11 cellular contexts compared by ENCODE assay signal in genomic region chr13:41603917-41604316, GRCh38.
A peak's percentile ranks its signal among the peaks of the same experiment; 100 is the strongest.
DNase-seq lines count a peak whose midpoint lies in the region; ATAC-seq, FAIRE-seq and TF ChIP-seq lines count a peak whose summit lies in the region.
"Had no signal": no experiment of that assay in that cellular context is flagged by ENCODE, and none has a peak within 500 bp of the region (broad histone marks: within the 10 kb centered on the region; RNA-seq: fewer than 3 reads in every experiment).

No MANE protein-coding gene starts in this region.

- H3K27ac ChIP-seq in HepG2 (ENCODE audit: extremely low read length, insufficient read depth, low read length) (no peak overlapping the region), testis (no peak overlapping the region)
- H3K27ac ChIP-seq: sigmoid colon, VCaP had no signal

- H2AFZ ChIP-seq in HepG2 (ENCODE audit: low read length): no peak overlapping the region

- DNase-seq in NCI-H748 (lab: John Stamatoyannopoulos, UW; ENCODE audit: unreplicated experiment) (peak; percentile 22), NCI-H748 treated with DMSO at 0.1 percent for 48 hours (lab: John Stamatoyannopoulos, UW) (no peak), astrocyte of the hippocampus (ENCODE audit: low read depth, low spot score) (peak; percentile 42), HepG2 (ENCODE audit: low spot score) (no peak), testis (no peak)
- DNase-seq in central memory CD4-positive, alpha-beta T cell: no peak
- DNase-seq: sigmoid colon had no signal

- TF ChIP-seq POLR2A in HepG2 (IDR thresholded peaks at IDR 0.05; ENCODE audit: insufficient read depth in 1 of 2, low read depth in 2 of 2, low read length in 2 of 2): no peak
- no peak for TF ChIP-seq POLR2A in testis (IDR thresholded peaks at IDR 0.05)

- in situ Hi-C loops in HepG2 (cut with HindIII; ENCODE audit: extremely low pct_ligation_motif_present, low pct_unique_long_range_greater_than_20kb): no loop called here

- no peak overlapping the region for H3K4me2 ChIP-seq in HepG2 (ENCODE audit: low read depth, low read length)

- H4K20me1 ChIP-seq in HepG2 (ENCODE audit: insufficient read depth, low read length): no peaks in the 10 kb centered on the region

- H3K9me3 ChIP-seq in HepG2 (ENCODE audit: low read length) (no peaks in the 10 kb centered on the region), testis (no peaks in the 10 kb centered on the region)
- H3K9me3 ChIP-seq: sigmoid colon had no signal

- intact Hi-C loops in HepG2 (cut with micrococcal nuclease; ENCODE audit: unreplicated experiment): no loop called here
- intact Hi-C loops in testis (cut with DNase I; ENCODE audit: low total_unique reads): no loop called here

- peaks cover 34% of the 10 kb centered on the region for H3K4me1 ChIP-seq in HepG2 (ENCODE audit: insufficient read depth, low read length)
- no peaks in the 10 kb centered on the region for H3K4me1 ChIP-seq in testis
- H3K4me1 ChIP-seq: sigmoid colon had no signal

- H3K79me2 ChIP-seq in HepG2 (ENCODE audit: insufficient read depth, low read length): no peaks in the 10 kb centered on the region

- H3K27me3 ChIP-seq in HepG2 (ENCODE audit: control insufficient read depth in 1 of 2, insufficient read depth in 2 of 2, low read length in 2 of 2) (no peaks in the 10 kb centered on the region), testis (no peaks in the 10 kb centered on the region)
- H3K27me3 ChIP-seq: sigmoid colon had no signal

- TF ChIP-seq CTCF in HepG2 (CRISPR knock-in tag; IDR thresholded peaks at IDR 0.05) (no peak), testis (IDR thresholded peaks at IDR 0.05) (no peak)

- FAIRE-seq in HepG2 (lab: Jason Lieb, UNC): no peak

- no TSS peak for BruUV-seq in HepG2 (replicated peaks; lab: Mats Ljungman, UMichigan)

- no peak overlapping the region for H3K9ac ChIP-seq in HepG2 (ENCODE audit: insufficient read depth, low read depth, low read length)

- no peak for TF ChIP-seq EP300 in Ishikawa (IDR thresholded peaks at IDR 0.05; ENCODE audit: borderline replicate concordance)
- TF ChIP-seq EP300 in HepG2 (IDR thresholded peaks at IDR 0.05; ENCODE audit: low read depth in 2 of 2, low read length in 2 of 2): no peak
- no peak for TF ChIP-seq EP300 in HepG2 (CRISPR knock-in tag; IDR thresholded peaks at IDR 0.05; ENCODE audit: borderline replicate concordance)

- H3K36me3 ChIP-seq in HepG2 (replicated peaks in 1 of 2; ENCODE audit: control insufficient read depth in 1 of 2, insufficient read depth in 2 of 2, low read length in 2 of 2): 0 out of 5 replicates have a peak, but pooled peaks cover 0 to 4% of the 10 kb centered on the region in 2 experiments
- H3K36me3 ChIP-seq in testis (ENCODE audit: low read depth, missing control alignments): no peaks in the 10 kb centered on the region

- 95% methylated on average over 1 of the region's 1 CpG for WGBS in HepG2 (ENCODE audit: low lambda C conversion rate)
- 87 to 100% methylated on average over 1 of the region's 1 CpG for WGBS in testis, 2 donors

- no peak for ATAC-seq in HepG2
- ATAC-seq in HG03025 (IDR thresholded peaks at IDR 0.05; ENCODE audit: low FRiP score, unreplicated experiment): no peak

- POLR2A ChIA-PET in HepG2 (lab: Yijun Ruan, JAX): interaction anchor here (1.0 kb wide), 2 partner anchors 10 to 11 kb away, joined by 3 to 6 read pairs; no protein-coding TSS in a partner anchor

- no peak overlapping the region for H3K4me3 ChIP-seq in HepG2 (replicated peaks in 1 of 3; ENCODE audit: insufficient read depth in 1 of 3, low read depth in 2 of 3, low read length in 3 of 3)
- no peak overlapping the region for H3K4me3 ChIP-seq in testis
- H3K4me3 ChIP-seq: lung, sigmoid colon had no signal

- CTCF ChIA-PET in HepG2 (lab: Yijun Ruan, JAX; ENCODE audit: low intra/inter-chr PET ratio, low total read pairs): no interaction called here

- TF ChIP-seq RAD21 in Ishikawa (IDR thresholded peaks at IDR 0.05; ENCODE audit: low read depth) (no peak), HepG2 (CRISPR knock-in tag; IDR thresholded peaks at IDR 0.05) (no peak)

TF ChIP-seq in Ishikawa, 13 proteins besides CTCF, POLR2A, EP300 and RAD21:
- no peak for TF ChIP-seq TCF12 (IDR thresholded peaks at IDR 0.05; ENCODE audit: low read depth)
- no peak for TF ChIP-seq REST (IDR thresholded peaks at IDR 0.05; ENCODE audit: low read depth)
- TF ChIP-seq USF1 (IDR thresholded peaks at IDR 0.05): no peak
- TF ChIP-seq NFIC (IDR thresholded peaks at IDR 0.05): peak; percentile 86
- no peak for TF ChIP-seq EGR1 (IDR thresholded peaks at IDR 0.05)
- no peak for TF ChIP-seq FOXM1 (IDR thresholded peaks at IDR 0.05; ENCODE audit: borderline replicate concordance, low read depth)

TF ChIP-seq in HepG2, 621 proteins besides CTCF, POLR2A, EP300 and RAD21:
- TF ChIP-seq PHF5A (CRISPR knock-in tag; IDR thresholded peaks at IDR 0.05; ENCODE audit: low read depth, unreplicated experiment) (no peak), FOSL2 (CRISPR knock-in tag; IDR thresholded peaks at IDR 0.05) (peak; percentile 76), SMYD3 (CRISPR knock-in tag; IDR thresholded peaks at IDR 0.05) (no peak), ZNF672 (CRISPR knock-in tag; IDR thresholded peaks at IDR 0.05) (no peak), CBX5 (CRISPR knock-in tag; IDR thresholded peaks at IDR 0.05; ENCODE audit: borderline replicate concordance) (no peak)

Comparison
In these comparisons a context has a peak if more than half of its experiments do, and no peak if none do; other contexts are left out.
1. DNase-seq: peak in NCI-H748 (single experiment) and astrocyte of the hippocampus (single experiment); none in NCI-H748 treated with DMSO at 0.1 percent for 48 hours (single experiment), HepG2 (single experiment), central memory CD4-positive, alpha-beta T cell (single experiment) and testis (single experiment).